ENCODE assay signal across 2 cellular contexts in genomic region chr19:5891572-5891937, GRCh38.
TF ChIP-seq lines count a peak whose summit lies in the region.

No MANE protein-coding gene starts in this region.

TF ChIP-seq in GM12891, 5 proteins besides CTCF, POLR2A, EP300 and RAD21:
- TF ChIP-seq POU2F2 (IDR thresholded peaks at IDR 0.05; ENCODE audit: low read depth, low read length) (0 out of 2 replicates have a peak, but pooled peaks have one; percentile 10), SPI1 (IDR thresholded peaks at IDR 0.05; ENCODE audit: low read depth, low read length) (no peak)

TF ChIP-seq in SK-N-SH, 30 proteins besides CTCF, POLR2A, EP300 and RAD21:
- TF ChIP-seq SIN3A (IDR thresholded peaks at IDR 0.05; ENCODE audit: borderline replicate concordance, low read depth, low read length) (no peak), JUND (IDR thresholded peaks at IDR 0.05) (0 out of 2 replicates have a peak, but pooled peaks have one; percentile 7), EZH2phosphoT487 (IDR thresholded peaks at IDR 0.05; ENCODE audit: borderline replicate concordance, low read depth) (no peak), GATA2 (CRISPR knock-in tag; IDR thresholded peaks at IDR 0.05) (no peak), ELF1 (IDR thresholded peaks at IDR 0.05) (no peak)
